In the genomic region with DNA sequence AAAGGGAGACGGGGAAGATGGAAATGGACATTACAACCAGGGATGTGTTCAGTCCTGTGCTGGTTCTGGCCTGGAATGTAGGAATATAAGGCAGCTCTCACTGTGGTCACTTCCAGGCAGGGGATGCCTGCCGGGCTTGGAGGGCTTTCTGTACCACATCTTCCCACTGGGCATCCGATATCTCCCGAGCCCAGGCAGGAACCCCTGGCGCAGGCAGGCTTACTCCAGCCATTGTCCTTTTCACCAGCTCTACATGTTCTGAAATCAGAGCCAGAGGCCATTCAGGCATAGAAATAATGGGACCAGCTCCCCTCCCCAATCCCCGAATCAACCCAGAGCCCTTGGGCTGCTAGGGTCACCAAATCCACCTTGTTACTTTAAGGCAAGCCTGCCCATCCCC, we compare ENCODE assay signal across 9 cellular contexts. TPM values are rescaled to one million over a fixed set of nuclear protein-coding genes. Genes with fewer than 3 reads are reported as not detected.
DNase-seq lines count a peak whose midpoint lies in the region; ATAC-seq, FAIRE-seq and TF ChIP-seq lines count a peak whose summit lies in the region.
"Had no signal": no experiment of that assay in that cellular context is flagged by ENCODE, and none has a peak within 500 bp of the region (broad histone marks: within the 10 kb centered on the region; RNA-seq: fewer than 3 reads in every experiment).

No MANE protein-coding gene starts in this region.

- no peak for DNase-seq in GM12865 (ENCODE audit: low read depth)
- no peak for DNase-seq in PC-3
- DNase-seq in H1 (ENCODE audit: low read depth in 1 of 2, low spot score in 2 of 2), result no peak
- DNase-seq in osteocyte (ENCODE audit: extremely low spot score, unreplicated experiment), result no peak
- no peak for DNase-seq in lower leg skin (ENCODE audit: low spot score in 2 of 2)
- no peak for DNase-seq in NCI-H1092 (lab: John Stamatoyannopoulos, UW)
- no peak for DNase-seq in right cardiac atrium
- DNase-seq: thyroid gland had no signal

- peaks cover 8% of the 10 kb centered on the region for H3K79me1 ChIP-seq in H1 (ENCODE audit: low read depth, low read length)

- H3K27me3 Mint-ChIP-seq in osteocyte (ENCODE audit: unreplicated experiment), result no peaks in the 10 kb centered on the region

- H3K23me2 ChIP-seq in H1 (ENCODE audit: low read depth, low read length), result peaks cover 7% of the 10 kb centered on the region

- no peak overlapping the region for H2BK120ac ChIP-seq in H1 (replicated peaks; ENCODE audit: low read depth, low read length)

- peak overlapping the region; percentile 98 for H3K4me3 Mint-ChIP-seq in osteocyte (ENCODE audit: unreplicated experiment)

- peaks cover 41% of the 10 kb centered on the region for H3K4me1 Mint-ChIP-seq in osteocyte (ENCODE audit: unreplicated experiment)

- H3K9me3 ChIP-seq in PC-3 (ENCODE audit: low read length), result no peaks in the 10 kb centered on the region
- H3K9me3 ChIP-seq in H1 (ENCODE audit: insufficient read depth in 2 of 2, low read depth in 1 of 2, low read length in 1 of 2), result no peaks in the 10 kb centered on the region
- H3K9me3 ChIP-seq in right cardiac atrium (ENCODE audit: control insufficient read depth, low read length), result no peaks in the 10 kb centered on the region
- H3K9me3 ChIP-seq: thyroid gland had no signal

- no peak overlapping the region for H2BK15ac ChIP-seq in H1 (ENCODE audit: low read length)

- H3K4me3 ChIP-seq in GM12865 (ENCODE audit: low read depth, low read length) (peak overlapping the region; percentile 94), PC-3 (ENCODE audit: low read length) (peak overlapping the region; percentile 91), H1 (ENCODE audit: extremely low read depth in 1 of 4, insufficient read depth in 2 of 4, low read depth in 3 of 4, low read length in 4 of 4) (peak overlapping the region in 2 of 4 experiments; percentile 85 to 87; a peak in 4 of 8 replicates), lower leg skin (ENCODE audit: low read depth, poor library complexity, severe bottlenecking) (no peak overlapping the region), right cardiac atrium (ENCODE audit: low read length) (no peak overlapping the region)

- H4K20me1 ChIP-seq in PC-3 (ENCODE audit: low read length), result no peaks in the 10 kb centered on the region
- peaks cover 0 to 8% of the 10 kb centered on the region in 2 experiments for H4K20me1 ChIP-seq in H1 (replicated peaks in 1 of 2; ENCODE audit: control insufficient read depth in 1 of 2, insufficient read depth in 2 of 2, low read length in 2 of 2)

- peaks cover 22% of the 10 kb centered on the region for H3K36me3 Mint-ChIP-seq in osteocyte (ENCODE audit: unreplicated experiment)

- H2AK5ac ChIP-seq in H1 (ENCODE audit: low read depth, low read length), result no peak overlapping the region

- 94% methylated on average over 6 of the region's 6 CpGs; no CpG with 5 or more reads in 1 of the 2 experiments for WGBS in H1 (ENCODE audit: extremely low coverage in 1 of 2, insufficient coverage in 1 of 2, insufficient read length in 1 of 2, insufficient replicate concordance in 2 of 2, low coverage in 1 of 2, low lambda C conversion rate in 2 of 2, missing lambda C conversion rate in 1 of 2), 2 experiments
- WGBS in lower leg skin, 2 donors, result 73 to 81% methylated on average over 6 of the region's 6 CpGs
- 72% methylated on average over 6 of the region's 6 CpGs for WGBS in right cardiac atrium

- CTCF ChIA-PET in PC-3 (lab: Charles Lee) (no interaction called here), H1 (lab: Charles Lee; ENCODE audit: partially characterized antibody) (interaction anchor here (0.6 to 2.1 kb wide), 13 partner anchors 8 to 1254 kb away, joined by 3 to 8 read pairs (median 3); a partner anchor contains a TSS)

- H3K9ac ChIP-seq in PC-3 (ENCODE audit: low read length) (peak overlapping the region; percentile 86), H1 (replicated peaks in 1 of 4; ENCODE audit: extremely low read depth in 1 of 4, low read depth in 3 of 4, low read length in 3 of 4) (no peak overlapping the region; a peak in 2 of 7 replicates)

- POLR2A ChIA-PET in PC-3 (lab: Charles Lee; ENCODE audit: unreplicated experiment) (no interaction called here), H1 (lab: Charles Lee; ENCODE audit: partially characterized antibody) (interaction anchor here (1.0 to 27.9 kb wide), 8 partner anchors 10 to 163 kb away, joined by 3 to 584 read pairs (median 12); a partner anchor contains a TSS)

- TF ChIP-seq RAD21 in H1 (IDR thresholded peaks at IDR 0.05 in 1 of 2, conservative IDR thresholded peaks at IDR 0.05 in 1 of 2; ENCODE audit: low read depth in 2 of 2, low read length in 2 of 2), result no peak

- H3K9me2 ChIP-seq in PC-3 (replicated peaks; ENCODE audit: low read length), result no peaks in the 10 kb centered on the region

- H3K4me2 ChIP-seq in PC-3 (ENCODE audit: low read length) (peak overlapping the region; percentile 95), H1 (ENCODE audit: insufficient read depth in 1 of 2, low read depth in 2 of 2, low read length in 2 of 2) (peak overlapping the region; percentile 89 to 95; a peak in 3 of 4 replicates)

- H3K18ac ChIP-seq in H1 (ENCODE audit: extremely low read depth, low read length), result no peak overlapping the region

- H2BK5ac ChIP-seq in H1 (ENCODE audit: low read depth, low read length), result no peak overlapping the region

- H3K27ac Mint-ChIP-seq in osteocyte (ENCODE audit: unreplicated experiment), result peak overlapping the region; percentile 15

- H3K4me1 ChIP-seq in PC-3 (ENCODE audit: insufficient read depth, low read length), result peaks cover 23% of the 10 kb centered on the region
- peaks cover 0 to 9% (median 4%) of the 10 kb centered on the region in 4 experiments; a peak in 6 of 7 replicates for H3K4me1 ChIP-seq in H1 (replicated peaks in 1 of 4; ENCODE audit: control insufficient read depth in 3 of 4, insufficient read depth in 4 of 4, low read length in 3 of 4)
- H3K4me1 ChIP-seq in right cardiac atrium (ENCODE audit: control insufficient read depth, insufficient read depth, low read length), result peaks cover 3% of the 10 kb centered on the region

- no peak overlapping the region for H3K27ac ChIP-seq in PC-3 (ENCODE audit: low read length)
- H3K27ac ChIP-seq in H1 (ENCODE audit: low read depth, low read length), result no peak overlapping the region
- no peak overlapping the region for H3K27ac ChIP-seq in right cardiac atrium (ENCODE audit: low read length)
- H3K27ac ChIP-seq: thyroid gland had no signal

- no peak overlapping the region for H3K56ac ChIP-seq in H1 (replicated peaks; ENCODE audit: insufficient read length, low read depth, low read length)

- peaks cover 52% of the 10 kb centered on the region for H3K79me2 ChIP-seq in PC-3 (ENCODE audit: low read length)
- peaks cover 3 to 42% of the 10 kb centered on the region in 2 experiments; a peak in 2 of 4 replicates for H3K79me2 ChIP-seq in H1 (ENCODE audit: control insufficient read depth in 1 of 2, insufficient read depth in 2 of 2, low read length in 2 of 2)

- FAIRE-seq in H1 (lab: Jason Lieb, UNC), result no peak

- BruUV-seq in PC-3 (replicated peaks; lab: Mats Ljungman, UMichigan), result no TSS peak

- H2BK12ac ChIP-seq in H1 (ENCODE audit: low read depth, low read length), result no peak overlapping the region

- TF ChIP-seq CTCF in GM12865 (IDR thresholded peaks at IDR 0.05; ENCODE audit: insufficient read depth, low read depth, low read length, missing control alignments) (no peak), PC-3 (conservative IDR thresholded peaks at IDR 0.05; ENCODE audit: low read depth, low read length) (no peak), H1 (IDR thresholded peaks at IDR 0.05; ENCODE audit: control extremely low read depth in 1 of 3, insufficient read depth in 1 of 3, low read depth in 1 of 3, low read length in 3 of 3) (no peak), osteocyte (IDR thresholded peaks at IDR 0.05) (no peak), lower leg skin (IDR thresholded peaks at IDR 0.05) (no peak)

- H2BK20ac ChIP-seq in H1 (ENCODE audit: low read length), result no peak overlapping the region

- H3K27me3 ChIP-seq in PC-3 (ENCODE audit: low read length), result no peaks in the 10 kb centered on the region
- H3K27me3 ChIP-seq in H1 (replicated peaks in 1 of 4; ENCODE audit: control insufficient read depth in 3 of 4, extremely low read depth in 1 of 4, insufficient read depth in 3 of 4, low read length in 3 of 4), result no peaks in the 10 kb centered on the region
- H3K27me3 ChIP-seq in right cardiac atrium (ENCODE audit: control insufficient read depth, insufficient read depth), result no peaks in the 10 kb centered on the region
- H3K27me3 ChIP-seq: thyroid gland had no signal

- no peak for TF ChIP-seq EP300 in H1 (IDR thresholded peaks at IDR 0.05; ENCODE audit: borderline replicate concordance in 1 of 2, low read depth in 2 of 2, low read length in 2 of 2)

- ATAC-seq in PC-3 (no peak), HG03095 (IDR thresholded peaks at IDR 0.05; ENCODE audit: unreplicated experiment) (no peak), right cardiac atrium (no peak)

- no peak overlapping the region for H4K5ac ChIP-seq in H1 (ENCODE audit: insufficient read length, low read depth, low read length)

- H3K36me3 ChIP-seq in PC-3 (ENCODE audit: low read depth, low read length) (peaks cover 25% of the 10 kb centered on the region), H1 (ENCODE audit: control insufficient read depth in 2 of 4, insufficient read depth in 4 of 4, low read length in 3 of 4) (peaks cover 18 to 46% (median 36%) of the 10 kb centered on the region in 4 experiments)

- no peaks in the 10 kb centered on the region for H3F3A ChIP-seq in PC-3 (ENCODE audit: low read length, unreplicated experiment)

- H2AFZ ChIP-seq in PC-3 (ENCODE audit: low read length) (no peak overlapping the region), H1 (ENCODE audit: low read length) (no peak overlapping the region)

- H3K23ac ChIP-seq in H1 (ENCODE audit: insufficient read length), result no peak overlapping the region

- intact Hi-C loops in PC-3 (cut with micrococcal nuclease), result no loop called here
- intact Hi-C loops in lower leg skin (cut with DNase I; ENCODE audit: low total_unique reads), result no loop called here
- intact Hi-C loops in right cardiac atrium (cut with DNase I), result loop anchor here in 2 of 4 donors (5.0 kb wide), 2 partner anchors 40 to 130 kb away; a partner anchor contains a TSS

- no peak overlapping the region for H3K14ac ChIP-seq in H1 (ENCODE audit: insufficient read length)

- H4K91ac ChIP-seq in H1 (replicated peaks; ENCODE audit: insufficient read length, low read length), result no peak overlapping the region

- no peak overlapping the region for H4K8ac ChIP-seq in H1 (ENCODE audit: extremely low read depth, insufficient read depth, low read length)

- no peak overlapping the region for H3K4ac ChIP-seq in H1 (replicated peaks; ENCODE audit: insufficient read length, low read depth, low read length)

- TF ChIP-seq POLR2A in H1 (IDR thresholded peaks at IDR 0.05; ENCODE audit: control extremely low read depth in 1 of 2, low read depth in 2 of 2, low read length in 2 of 2) (0 out of 3 replicates have a peak, but pooled peaks of 1 of the 2 experiments have one; percentile 29), lower leg skin (IDR thresholded peaks at IDR 0.05) (no peak)

- H3K9me3 Mint-ChIP-seq in osteocyte (ENCODE audit: unreplicated experiment), result no peaks in the 10 kb centered on the region

RNA-seq across cellular contexts. Expression of a gene that starts 1.4 kb away (rescaled TPM):
- total RNA-seq in PC-3 (2014; rRNA removed) (131 and 146 TPM in 2 replicates), osteocyte (66.2 and 67.8 TPM in 2 replicates), lower leg skin (10 to 100 TPM; 59.5 to 99.9 (median 77.5) TPM), right cardiac atrium (10 to 100 TPM; 29.9 to 44.4 (median 34.6) TPM)
- total RNA-seq in H1 (2021; fragmentation: NEBNext Ultra II Directional; extraction: Animal tissue kit (Norgen Biotek cat#: 25700)), result 94.2 and 102 TPM in 2 replicates
- polyA plus RNA-seq in H1 (2011; rRNA removed) (96.2 and 96.4 TPM in 2 replicates), right cardiac atrium (59.3 TPM)
- 127 TPM for polyA plus RNA-seq in H1 (2011; cell fraction: cytosol; rRNA removed)
- polyA plus RNA-seq in H1 (2011; cell fraction: nucleus; rRNA removed), result 65.1 TPM
- 131 to 151 TPM (median 132 TPM) in 4 replicates for polyA plus RNA-seq in H1 (2012, experiment 1 of 2)
- polyA plus RNA-seq in H1 (2012, experiment 2 of 2), result 125 TPM
- 95.6 TPM for polyA plus RNA-seq in H1 (2013, experiment 1 of 2)
- polyA plus RNA-seq in H1 (2013, experiment 2 of 2), result 109 TPM
- 51.5 and 66.2 TPM in 2 replicates for polyA minus RNA-seq in H1 (2011; rRNA and poly(A)+ RNA removed)
- 32.3 TPM for polyA minus RNA-seq in H1 (2011; cell fraction: cytosol; rRNA and poly(A)+ RNA removed)
- polyA minus RNA-seq in H1 (2011; cell fraction: nucleus; rRNA and poly(A)+ RNA removed), result 32.8 TPM

RNA-seq across cellular contexts. Expression of a gene that starts 1.7 kb away (rescaled TPM):
- total RNA-seq in PC-3 (2014; rRNA removed), result 68.9 and 76.0 TPM in 2 replicates
- 181 and 182 TPM in 2 replicates for total RNA-seq in H1 (2021; fragmentation: NEBNext Ultra II Directional; extraction: Animal tissue kit (Norgen Biotek cat#: 25700))
- polyA plus RNA-seq in H1 (2011; rRNA removed), result 203 and 240 TPM in 2 replicates
- 158 TPM for polyA plus RNA-seq in H1 (2011; cell fraction: cytosol; rRNA removed)
- 180 TPM for polyA plus RNA-seq in H1 (2011; cell fraction: nucleus; rRNA removed)
- 138 to 202 TPM (median 196 TPM) in 4 replicates for polyA plus RNA-seq in H1 (2012, experiment 1 of 2)
- 279 TPM for polyA plus RNA-seq in H1 (2012, experiment 2 of 2)
- 94.2 TPM for polyA plus RNA-seq in H1 (2013, experiment 1 of 2)
- polyA plus RNA-seq in H1 (2013, experiment 2 of 2), result 96.3 TPM
- polyA minus RNA-seq in H1 (2011; rRNA and poly(A)+ RNA removed), result 177 and 199 TPM in 2 replicates
- 73.0 TPM for polyA minus RNA-seq in H1 (2011; cell fraction: cytosol; rRNA and poly(A)+ RNA removed)
- 57.7 TPM for polyA minus RNA-seq in H1 (2011; cell fraction: nucleus; rRNA and poly(A)+ RNA removed)
- total RNA-seq in osteocyte, result 112 and 114 TPM in 2 replicates
- total RNA-seq in lower leg skin, result 10 to 100 TPM; 75.1 to 84.7 (median 79.6) TPM
- total RNA-seq in right cardiac atrium, result 100 to 1,000 TPM in 3 of 4 donors, 10 to 100 TPM in 1; 97.3 to 176 (median 138) TPM
- 170 TPM for polyA plus RNA-seq in right cardiac atrium

RNA-seq across cellular contexts. Expression of a gene that starts 9.1 kb away (rescaled TPM):
- total RNA-seq in PC-3 (2014; rRNA removed) (120 and 133 TPM in 2 replicates), osteocyte (58.1 and 66.2 TPM in 2 replicates), lower leg skin (10 to 100 TPM; 38.5 to 61.9 (median 56.7) TPM), right cardiac atrium (10 to 100 TPM; 28.2 to 34.3 (median 29.6) TPM)
- 89.6 and 92.3 TPM in 2 replicates for total RNA-seq in H1 (2021; fragmentation: NEBNext Ultra II Directional; extraction: Animal tissue kit (Norgen Biotek cat#: 25700))
- polyA plus RNA-seq in H1 (2011; rRNA removed) (20.6 and 33.9 TPM in 2 replicates), right cardiac atrium (27.2 TPM)
- polyA plus RNA-seq in H1 (2011; cell fraction: cytosol; rRNA removed), result 48.7 TPM
- polyA plus RNA-seq in H1 (2011; cell fraction: nucleus; rRNA removed), result 32.2 TPM
- polyA plus RNA-seq in H1 (2012, experiment 1 of 2), result 88.5 to 96.8 TPM (median 92.1 TPM) in 4 replicates
- polyA plus RNA-seq in H1 (2012, experiment 2 of 2), result 53.2 TPM
- 85.3 TPM for polyA plus RNA-seq in H1 (2013, experiment 1 of 2)
- polyA plus RNA-seq in H1 (2013, experiment 2 of 2), result 82.7 TPM
- polyA minus RNA-seq in H1 (2011; rRNA and poly(A)+ RNA removed), result 51.2 and 56.1 TPM in 2 replicates
- polyA minus RNA-seq in H1 (2011; cell fraction: cytosol; rRNA and poly(A)+ RNA removed), result 22.2 TPM
- polyA minus RNA-seq in H1 (2011; cell fraction: nucleus; rRNA and poly(A)+ RNA removed), result 29.4 TPM

RNA-seq across cellular contexts. Expression of a gene that starts 28.0 kb away (rescaled TPM):
- total RNA-seq in PC-3 (2014; rRNA removed), result 54.1 and 55.6 TPM in 2 replicates
- 52.1 and 52.4 TPM in 2 replicates for total RNA-seq in H1 (2021; fragmentation: NEBNext Ultra II Directional; extraction: Animal tissue kit (Norgen Biotek cat#: 25700))
- polyA plus RNA-seq in H1 (2011; rRNA removed), result 55.7 and 68.1 TPM in 2 replicates
- 62.8 TPM for polyA plus RNA-seq in H1 (2011; cell fraction: cytosol; rRNA removed)
- 84.9 TPM for polyA plus RNA-seq in H1 (2011; cell fraction: nucleus; rRNA removed)
- polyA plus RNA-seq in H1 (2012, experiment 1 of 2), result 53.0 to 61.3 TPM (median 58.4 TPM) in 4 replicates
- polyA plus RNA-seq in H1 (2012, experiment 2 of 2), result 57.5 TPM
- 40.6 TPM for polyA plus RNA-seq in H1 (2013, experiment 1 of 2)
- 38.3 TPM for polyA plus RNA-seq in H1 (2013, experiment 2 of 2)
- 86.8 and 99.6 TPM in 2 replicates for polyA minus RNA-seq in H1 (2011; rRNA and poly(A)+ RNA removed)
- polyA minus RNA-seq in H1 (2011; cell fraction: cytosol; rRNA and poly(A)+ RNA removed), result 27.6 TPM
- polyA minus RNA-seq in H1 (2011; cell fraction: nucleus; rRNA and poly(A)+ RNA removed), result 26.3 TPM
- total RNA-seq in osteocyte, result 44.3 and 46.1 TPM in 2 replicates
- 10 to 100 TPM; 26.3 to 49.4 (median 40.8) TPM for total RNA-seq in lower leg skin
- 10 to 100 TPM; 32.1 to 39.3 (median 37.6) TPM for total RNA-seq in right cardiac atrium
- polyA plus RNA-seq in right cardiac atrium, result 26.4 TPM

RNA-seq across cellular contexts. Expression of a gene that starts 33.4 kb away (rescaled TPM):
- total RNA-seq in PC-3 (2014; rRNA removed) (35.9 and 40.8 TPM in 2 replicates), osteocyte (27.1 and 27.3 TPM in 2 replicates), lower leg skin (10 to 100 TPM; 13.9 to 37.6 (median 25.7) TPM), right cardiac atrium (10 to 100 TPM; 17.9 to 30.8 (median 21.2) TPM)
- 11.7 and 12.5 TPM in 2 replicates for total RNA-seq in H1 (2021; fragmentation: NEBNext Ultra II Directional; extraction: Animal tissue kit (Norgen Biotek cat#: 25700))
- polyA plus RNA-seq in H1 (2011; rRNA removed) (6.4 and 11.6 TPM in 2 replicates), right cardiac atrium (16.1 TPM)
- polyA plus RNA-seq in H1 (2011; cell fraction: cytosol; rRNA removed), result 9.2 TPM
- 29.3 TPM for polyA plus RNA-seq in H1 (2011; cell fraction: nucleus; rRNA removed)
- polyA plus RNA-seq in H1 (2012, experiment 1 of 2), result 8.5 to 13.3 TPM (median 13.1 TPM) in 4 replicates
- polyA plus RNA-seq in H1 (2012, experiment 2 of 2), result 13.0 TPM
- polyA plus RNA-seq in H1 (2013, experiment 1 of 2), result 5.4 TPM
- 4.6 TPM for polyA plus RNA-seq in H1 (2013, experiment 2 of 2)
- polyA minus RNA-seq in H1 (2011; rRNA and poly(A)+ RNA removed), result 7.5 and 10.5 TPM in 2 replicates
- polyA minus RNA-seq in H1 (2011; cell fraction: cytosol; rRNA and poly(A)+ RNA removed), result 9.2 TPM
- 7.4 TPM for polyA minus RNA-seq in H1 (2011; cell fraction: nucleus; rRNA and poly(A)+ RNA removed)

Comparison
In these comparisons a context has a peak if more than half of its experiments do, and no peak if none do; other contexts are left out.
1. H3K4me3 ChIP-seq: peak in GM12865 (single experiment) and PC-3 (single experiment); none in lower leg skin (single experiment) and right cardiac atrium (single experiment).